Comparison of ENCODE assay signal across 18 cellular contexts in genomic region chr19:19559942-19560341, GRCh38. TPM values are rescaled to one million over a fixed set of nuclear protein-coding genes. Genes with fewer than 3 reads are reported as not detected.
"Had no signal": no experiment of that assay in that cellular context is flagged by ENCODE, and none has a peak within 500 bp of the region (broad histone marks: within the 10 kb centered on the region; RNA-seq: fewer than 3 reads in every experiment).

No MANE protein-coding gene starts in this region.

- H3K27me3 ChIP-seq: gastrocnemius medialis, sigmoid colon, spleen, suprapubic skin had no signal

- H3K27ac ChIP-seq: gastrocnemius medialis, lower lobe of right lung, parathyroid adenoma, sigmoid colon, spleen, suprapubic skin had no signal

- H3K27ac Mint-ChIP-seq: activated T-cell treated with anti-CD3 and anti-CD28 coated beads, Interleukin-2, amount 50 U/mL, for 72 hours; stimulated activated naive CD8-positive, alpha-beta T cell treated with anti-CD3 and anti-CD28 coated beads, Interleukin-15, Interleukin-2, amounts not matched to agents 100 ng/mL and 50 ng/mL, for 24 hours; type B pancreatic cell had no signal

- H3K9me3 ChIP-seq: gastrocnemius medialis, lower lobe of right lung, sigmoid colon, spleen, suprapubic skin had no signal

- H3K36me3 Mint-ChIP-seq: naive B cell had no signal

- DNase-seq: activated gamma-delta T cell treated with Interleukin-2 at 50 U/mL for 16 hours; activated T-cell treated with anti-CD3 and anti-CD28 coated beads, Interleukin-2, amount 50 U/mL, for 72 hours; gastrocnemius medialis; left cardiac atrium; lower lobe of right lung; naive B cell; sigmoid colon; spleen; SW 1271 had no signal

- H3K4me3 Mint-ChIP-seq: activated T-cell treated with anti-CD3 and anti-CD28 coated beads, Interleukin-2, amount 50 U/mL, for 72 hours; naive B cell; stimulated activated naive CD8-positive, alpha-beta T cell treated with anti-CD3 and anti-CD28 coated beads, Interleukin-15, Interleukin-2, amounts not matched to agents 100 ng/mL and 50 ng/mL, for 24 hours; type B pancreatic cell had no signal

- H3K9ac ChIP-seq: parathyroid adenoma had no signal

- H3K27me3 Mint-ChIP-seq: naive B cell; stimulated activated naive CD8-positive, alpha-beta T cell treated with anti-CD3 and anti-CD28 coated beads, Interleukin-15, Interleukin-2, amounts not matched to agents 100 ng/mL and 50 ng/mL, for 24 hours; type B pancreatic cell had no signal

- H3K9me3 Mint-ChIP-seq: activated T-cell treated with anti-CD3 and anti-CD28 coated beads, Interleukin-2, amount 50 U/mL, for 72 hours; naive B cell; stimulated activated naive CD8-positive, alpha-beta T cell treated with anti-CD3 and anti-CD28 coated beads, Interleukin-15, Interleukin-2, amounts not matched to agents 100 ng/mL and 50 ng/mL, for 24 hours; type B pancreatic cell had no signal

- H3K79me2 ChIP-seq: parathyroid adenoma had no signal

- ATAC-seq: activated CD4-positive, CD25-positive, alpha-beta regulatory T cell treated with anti-CD3 and anti-CD28 coated beads, Interleukin-2, amount 50 U/mL, for 24 hours; activated T-cell treated with anti-CD3 and anti-CD28 coated beads, Interleukin-2, amount 50 U/mL, for 72 hours; gastrocnemius medialis; left cardiac atrium; lower lobe of right lung had no signal

- H3K4me1 ChIP-seq: gastrocnemius medialis, lower lobe of right lung, parathyroid adenoma, sigmoid colon, spleen, suprapubic skin had no signal

- H3K36me3 ChIP-seq: gastrocnemius medialis, lower lobe of right lung, sigmoid colon, suprapubic skin had no signal

- H3K4me3 ChIP-seq: gastrocnemius medialis, lower lobe of right lung, sigmoid colon, spleen, suprapubic skin had no signal

- FAIRE-seq: astrocyte, bronchial epithelial cell had no signal

RNA-seq across cellular contexts. Expression of gene CILP2, which starts 21.9 kb away (rescaled TPM):
- total RNA-seq: SK-MEL-5 had no signal

RNA-seq across cellular contexts. Expression of gene PBX4, which starts 58.5 kb away (rescaled TPM):
- total RNA-seq: dermis microvascular lymphatic vessel endothelial cell, gastrocnemius medialis had no signal
